In the genomic region with DNA sequence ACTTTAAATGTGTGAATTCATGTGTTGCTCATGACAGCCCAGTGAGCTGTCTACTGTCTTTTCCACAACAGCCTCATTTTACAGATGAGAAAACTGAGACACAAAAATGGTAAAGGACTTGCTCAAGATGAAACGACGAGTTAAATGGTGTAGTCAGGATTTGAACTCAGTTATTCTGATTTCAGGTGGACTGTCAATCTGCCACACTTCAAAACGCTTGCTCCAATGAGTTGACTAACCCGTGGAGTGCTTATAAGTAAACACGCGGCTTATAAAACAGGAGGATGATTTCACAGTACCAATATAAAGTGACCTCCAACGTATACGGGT, we compare ENCODE assay signal across 8 cellular contexts. TPM values are rescaled to one million over a fixed set of nuclear protein-coding genes. Genes with fewer than 3 reads are reported as not detected.
A peak's percentile ranks its signal among the peaks of the same experiment; 100 is the strongest.
DNase-seq lines count a peak whose midpoint lies in the region; ATAC-seq and TF ChIP-seq lines count a peak whose summit lies in the region.

No MANE protein-coding gene starts in this region.

- no peak overlapping the region for H3K4me3 ChIP-seq in foreskin fibroblast (ENCODE audit: low read depth in 1 of 2, low read length in 2 of 2)

- H3K9me3 Mint-ChIP-seq in WTC11: no peaks in the 10 kb centered on the region
- no peaks in the 10 kb centered on the region for H3K9me3 Mint-ChIP-seq in immature natural killer cell
- no peaks in the 10 kb centered on the region for H3K9me3 Mint-ChIP-seq in stimulated activated effector memory CD8-positive, alpha-beta T cell treated with anti-CD3 and anti-CD28 coated beads, Interleukin-12 subunit alpha, Interleukin-12 subunit beta, amount 100 ng/mL, for 72 hours

- H3K4me1 Mint-ChIP-seq in WTC11 (peaks cover 34% of the 10 kb centered on the region), immature natural killer cell (peaks cover 26 to 31% of the 10 kb centered on the region in 2 donors)
- peaks cover 34% of the 10 kb centered on the region for H3K4me1 Mint-ChIP-seq in stimulated activated effector memory CD8-positive, alpha-beta T cell treated with anti-CD3 and anti-CD28 coated beads, Interleukin-12 subunit alpha, Interleukin-12 subunit beta, amount 100 ng/mL, for 72 hours

- no peak for TF ChIP-seq CTCF in WTC11 (IDR thresholded peaks at IDR 0.05)
- no peak for TF ChIP-seq CTCF in foreskin fibroblast (IDR thresholded peaks at IDR 0.05; ENCODE audit: low read depth, low read length)

- no peak for ATAC-seq in WTC11
- ATAC-seq in stimulated activated effector memory CD8-positive, alpha-beta T cell treated with anti-CD3 and anti-CD28 coated beads, Interleukin-12 subunit alpha, Interleukin-12 subunit beta, amount 100 ng/mL, for 72 hours: no peak

- DNase-seq in DMS53 (lab: John Stamatoyannopoulos, UW): peak; percentile 58
- no peak for DNase-seq in DMS53 treated with DMSO at 0.1 percent for 48 hours (lab: John Stamatoyannopoulos, UW; ENCODE audit: unreplicated experiment)
- DNase-seq in WTC11 (ENCODE audit: low spot score): no peak
- DNase-seq in immature natural killer cell: no peak
- no peak for DNase-seq in stimulated activated effector memory CD8-positive, alpha-beta T cell treated with anti-CD3 and anti-CD28 coated beads, Interleukin-12 subunit alpha, Interleukin-12 subunit beta, amount 100 ng/mL, for 72 hours (ENCODE audit: low spot score in 2 of 2)
- DNase-seq in COLO829 (ENCODE audit: low spot score): no peak
- no peak for DNase-seq in amygdala (lab: John Stamatoyannopoulos, UW)
- DNase-seq in foreskin fibroblast: no peak

- POLR2A ChIA-PET in WTC11 (lab: Charles Lee): interaction anchor here (1.1 to 1.9 kb wide), 3 partner anchors 13 to 79 kb away, joined by 5 to 12 read pairs (median 11); a partner anchor contains a TSS

- H3K27ac Mint-ChIP-seq in WTC11: peak overlapping the region; percentile 96
- H3K27ac Mint-ChIP-seq in immature natural killer cell: peak overlapping the region; percentile 86 to 92 (median 88)
- H3K27ac Mint-ChIP-seq in stimulated activated effector memory CD8-positive, alpha-beta T cell treated with anti-CD3 and anti-CD28 coated beads, Interleukin-12 subunit alpha, Interleukin-12 subunit beta, amount 100 ng/mL, for 72 hours: peak overlapping the region; percentile 88

- H3K36me3 Mint-ChIP-seq in WTC11: peaks cover 3% of the 10 kb centered on the region
- H3K36me3 Mint-ChIP-seq in immature natural killer cell: no peaks in the 10 kb centered on the region
- H3K36me3 Mint-ChIP-seq in stimulated activated effector memory CD8-positive, alpha-beta T cell treated with anti-CD3 and anti-CD28 coated beads, Interleukin-12 subunit alpha, Interleukin-12 subunit beta, amount 100 ng/mL, for 72 hours: peaks cover under 1% of the 10 kb centered on the region

- CTCF ChIA-PET in WTC11 (lab: Charles Lee): interaction anchor here (1.2 to 2.0 kb wide), 2 partner anchors 11 to 79 kb away, joined by 3 to 11 read pairs; a partner anchor contains a TSS

- H3K4me3 Mint-ChIP-seq in WTC11 (peak overlapping the region; percentile 86), immature natural killer cell (peak overlapping the region; percentile 85 to 91 (median 87))
- H3K4me3 Mint-ChIP-seq in stimulated activated effector memory CD8-positive, alpha-beta T cell treated with anti-CD3 and anti-CD28 coated beads, Interleukin-12 subunit alpha, Interleukin-12 subunit beta, amount 100 ng/mL, for 72 hours: peak overlapping the region; percentile 85

- peaks cover 35% of the 10 kb centered on the region for H3K27me3 Mint-ChIP-seq in WTC11 (ENCODE audit: low read depth)
- peaks cover 6 to 11% (median 8%) of the 10 kb centered on the region in 3 donors for H3K27me3 Mint-ChIP-seq in immature natural killer cell (ENCODE audit: low read depth in 3 of 3)

TF ChIP-seq in WTC11, 78 proteins besides CTCF, POLR2A, EP300 and RAD21:
- TF ChIP-seq, protein P1, sequence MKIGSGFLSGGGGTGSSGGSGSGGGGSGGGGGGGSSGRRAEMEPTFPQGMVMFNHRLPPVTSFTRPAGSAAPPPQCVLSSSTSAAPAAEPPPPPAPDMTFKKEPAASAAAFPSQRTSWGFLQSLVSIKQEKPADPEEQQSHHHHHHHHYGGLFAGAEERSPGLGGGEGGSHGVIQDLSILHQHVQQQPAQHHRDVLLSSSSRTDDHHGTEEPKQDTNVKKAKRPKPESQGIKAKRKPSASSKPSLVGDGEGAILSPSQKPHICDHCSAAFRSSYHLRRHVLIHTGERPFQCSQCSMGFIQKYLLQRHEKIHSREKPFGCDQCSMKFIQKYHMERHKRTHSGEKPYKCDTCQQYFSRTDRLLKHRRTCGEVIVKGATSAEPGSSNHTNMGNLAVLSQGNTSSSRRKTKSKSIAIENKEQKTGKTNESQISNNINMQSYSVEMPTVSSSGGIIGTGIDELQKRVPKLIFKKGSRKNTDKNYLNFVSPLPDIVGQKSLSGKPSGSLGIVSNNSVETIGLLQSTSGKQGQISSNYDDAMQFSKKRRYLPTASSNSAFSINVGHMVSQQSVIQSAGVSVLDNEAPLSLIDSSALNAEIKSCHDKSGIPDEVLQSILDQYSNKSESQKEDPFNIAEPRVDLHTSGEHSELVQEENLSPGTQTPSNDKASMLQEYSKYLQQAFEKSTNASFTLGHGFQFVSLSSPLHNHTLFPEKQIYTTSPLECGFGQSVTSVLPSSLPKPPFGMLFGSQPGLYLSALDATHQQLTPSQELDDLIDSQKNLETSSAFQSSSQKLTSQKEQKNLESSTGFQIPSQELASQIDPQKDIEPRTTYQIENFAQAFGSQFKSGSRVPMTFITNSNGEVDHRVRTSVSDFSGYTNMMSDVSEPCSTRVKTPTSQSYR (CRISPR knock-in tag; IDR thresholded peaks at IDR 0.05): no peak
- no peak for TF ChIP-seq NFATC4 (CRISPR knock-in tag; IDR thresholded peaks at IDR 0.05)
- no peak for TF ChIP-seq SOX15 (CRISPR knock-in tag; IDR thresholded peaks at IDR 0.05)
- no peak for TF ChIP-seq MYBL2 (CRISPR knock-in tag; IDR thresholded peaks at IDR 0.05)
- no peak for TF ChIP-seq ETV6 (CRISPR knock-in tag; IDR thresholded peaks at IDR 0.05)
- no peak for TF ChIP-seq ZNF263 (CRISPR knock-in tag; IDR thresholded peaks at IDR 0.05; ENCODE audit: low read depth)
- TF ChIP-seq, protein P2, sequence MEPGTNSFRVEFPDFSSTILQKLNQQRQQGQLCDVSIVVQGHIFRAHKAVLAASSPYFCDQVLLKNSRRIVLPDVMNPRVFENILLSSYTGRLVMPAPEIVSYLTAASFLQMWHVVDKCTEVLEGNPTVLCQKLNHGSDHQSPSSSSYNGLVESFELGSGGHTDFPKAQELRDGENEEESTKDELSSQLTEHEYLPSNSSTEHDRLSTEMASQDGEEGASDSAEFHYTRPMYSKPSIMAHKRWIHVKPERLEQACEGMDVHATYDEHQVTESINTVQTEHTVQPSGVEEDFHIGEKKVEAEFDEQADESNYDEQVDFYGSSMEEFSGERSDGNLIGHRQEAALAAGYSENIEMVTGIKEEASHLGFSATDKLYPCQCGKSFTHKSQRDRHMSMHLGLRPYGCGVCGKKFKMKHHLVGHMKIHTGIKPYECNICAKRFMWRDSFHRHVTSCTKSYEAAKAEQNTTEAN (CRISPR knock-in tag; IDR thresholded peaks at IDR 0.05): no peak
- TF ChIP-seq, protein P3, sequence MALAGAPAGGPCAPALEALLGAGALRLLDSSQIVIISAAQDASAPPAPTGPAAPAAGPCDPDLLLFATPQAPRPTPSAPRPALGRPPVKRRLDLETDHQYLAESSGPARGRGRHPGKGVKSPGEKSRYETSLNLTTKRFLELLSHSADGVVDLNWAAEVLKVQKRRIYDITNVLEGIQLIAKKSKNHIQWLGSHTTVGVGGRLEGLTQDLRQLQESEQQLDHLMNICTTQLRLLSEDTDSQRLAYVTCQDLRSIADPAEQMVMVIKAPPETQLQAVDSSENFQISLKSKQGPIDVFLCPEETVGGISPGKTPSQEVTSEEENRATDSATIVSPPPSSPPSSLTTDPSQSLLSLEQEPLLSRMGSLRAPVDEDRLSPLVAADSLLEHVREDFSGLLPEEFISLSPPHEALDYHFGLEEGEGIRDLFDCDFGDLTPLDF (CRISPR knock-in tag; IDR thresholded peaks at IDR 0.05): no peak
- no peak for TF ChIP-seq TP53 (CRISPR knock-in tag; IDR thresholded peaks at IDR 0.05)
- no peak for TF ChIP-seq NR2C2 (CRISPR knock-in tag; IDR thresholded peaks at IDR 0.05)
- TF ChIP-seq ZNF317 (CRISPR knock-in tag; IDR thresholded peaks at IDR 0.05; ENCODE audit: borderline replicate concordance, low read depth): no peak
- TF ChIP-seq EMX1 (CRISPR knock-in tag; IDR thresholded peaks at IDR 0.05): no peak
- no peak for TF ChIP-seq CREM (CRISPR knock-in tag; IDR thresholded peaks at IDR 0.05)
- no peak for TF ChIP-seq NR3C1 (CRISPR knock-in tag; conservative IDR thresholded peaks at IDR 0.05; ENCODE audit: low read depth)
- no peak for TF ChIP-seq ELF4 (CRISPR knock-in tag; IDR thresholded peaks at IDR 0.05; ENCODE audit: low read depth)
- no peak for TF ChIP-seq MXD4 (CRISPR knock-in tag; IDR thresholded peaks at IDR 0.05; ENCODE audit: borderline replicate concordance)
- TF ChIP-seq, protein P4, sequence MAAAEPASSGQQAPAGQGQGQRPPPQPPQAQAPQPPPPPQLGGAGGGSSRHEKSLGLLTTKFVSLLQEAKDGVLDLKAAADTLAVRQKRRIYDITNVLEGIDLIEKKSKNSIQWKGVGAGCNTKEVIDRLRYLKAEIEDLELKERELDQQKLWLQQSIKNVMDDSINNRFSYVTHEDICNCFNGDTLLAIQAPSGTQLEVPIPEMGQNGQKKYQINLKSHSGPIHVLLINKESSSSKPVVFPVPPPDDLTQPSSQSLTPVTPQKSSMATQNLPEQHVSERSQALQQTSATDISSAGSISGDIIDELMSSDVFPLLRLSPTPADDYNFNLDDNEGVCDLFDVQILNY (CRISPR knock-in tag; IDR thresholded peaks at IDR 0.05): no peak

RNA-seq across cellular contexts. Expression of a gene that starts 0.7 kb away (rescaled TPM):
- total RNA-seq in WTC11 (2021): 24.0 to 24.6 TPM (median 24.4 TPM) in 3 replicates
- polyA plus RNA-seq in immature natural killer cell: 1 to 10 TPM; 1.4 to 6.4 (median 1.5) TPM

RNA-seq across cellular contexts. Expression of a gene that starts 4.3 kb away (rescaled TPM):
- total RNA-seq in WTC11 (2021): 0.16 TPM in 1 of 3 replicates, not detected in the others
- 1 to 10 TPM; 2.3 to 3.3 (median 2.5) TPM for polyA plus RNA-seq in immature natural killer cell

RNA-seq across cellular contexts. Expression of a gene that starts 53.6 kb away (rescaled TPM):
- total RNA-seq in WTC11 (2021): 19.9 to 22.8 TPM (median 22.5 TPM) in 3 replicates
- 10 to 100 TPM; 13.3 to 17.2 (median 15.4) TPM for polyA plus RNA-seq in immature natural killer cell
